Comparison of ENCODE assay signal across 8 cellular contexts in the genomic region with DNA sequence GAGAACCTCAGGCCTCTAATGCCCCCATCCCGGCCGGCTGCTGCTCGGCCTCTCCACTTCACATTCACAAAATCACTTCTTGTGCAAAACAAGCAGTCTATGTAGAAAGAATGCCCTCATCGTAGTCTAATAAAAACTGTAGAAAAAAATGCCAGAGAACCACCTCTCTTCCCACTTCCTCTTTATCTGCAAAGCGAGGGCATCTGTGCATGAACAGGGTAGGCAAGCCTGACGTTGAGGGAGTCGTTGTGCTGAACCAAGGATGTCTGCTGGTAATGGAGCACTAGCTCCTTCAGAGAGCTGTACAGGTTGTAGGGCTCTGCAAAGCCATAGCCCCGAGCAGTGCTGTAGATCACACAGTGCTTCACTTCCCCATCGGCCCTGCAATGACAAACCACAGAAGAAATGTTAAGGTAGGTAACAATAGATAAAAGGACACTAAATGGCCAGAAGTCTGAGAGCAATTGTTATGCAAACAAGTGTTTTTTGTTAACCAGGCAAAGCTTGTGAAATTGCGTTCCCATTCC.
DNase-seq lines count a peak whose midpoint lies in the region; ATAC-seq and TF ChIP-seq lines count a peak whose summit lies in the region.

No MANE protein-coding gene starts in this region.

- H3K79me2 ChIP-seq in PC-9 (ENCODE audit: low read depth) = peaks cover 6% of the 10 kb centered on the region; the same call in 1 of the 2 replicates

- no peak overlapping the region for H3K27ac ChIP-seq in PC-9
- no peak overlapping the region for H3K27ac ChIP-seq in A673 (ENCODE audit: low read depth, low read length, poor library complexity, severe bottlenecking)

- no peaks in the 10 kb centered on the region for H3K36me3 ChIP-seq in mucosa of descending colon (ENCODE audit: low read depth)
- peaks cover 47% of the 10 kb centered on the region for H3K36me3 ChIP-seq in PC-9 (ENCODE audit: low read depth)
- H3K36me3 ChIP-seq in A673 (ENCODE audit: insufficient read depth, low read length, poor library complexity, severe bottlenecking) = no peaks in the 10 kb centered on the region

- no peak overlapping the region for H2AFZ ChIP-seq in PC-9

- POLR2A ChIA-PET in PC-9 (lab: Charles Lee; ENCODE audit: unreplicated experiment) (interaction anchor here (0.6 to 0.7 kb wide), 3 partner anchors 10 to 145 kb away, joined by 3 to 5 read pairs (median 3); partner anchors contain the start of gene PIK3R3), A673 (lab: Charles Lee; ENCODE audit: low non-redundant PET) (interaction anchor here (0.6 kb wide), 1 partner anchor 13 kb away, joined by 3 read pairs; no protein-coding TSS in a partner anchor)

- H3K9me2 ChIP-seq in PC-9 (ENCODE audit: insufficient read depth) = no peaks in the 10 kb centered on the region; the same call in 1 of the 2 replicates

- H3K27me3 ChIP-seq in PC-9 (ENCODE audit: insufficient read depth, low read depth) (no peaks in the 10 kb centered on the region), A673 (replicated peaks; ENCODE audit: insufficient read depth, low read depth, low read length, poor library complexity) (no peaks in the 10 kb centered on the region)

- H3K4me1 ChIP-seq in mucosa of descending colon (ENCODE audit: low read depth) (no peaks in the 10 kb centered on the region), PC-9 (replicated peaks; ENCODE audit: insufficient read depth) (peaks cover 20% of the 10 kb centered on the region), A673 (ENCODE audit: insufficient read depth, low read length, poor library complexity, severe bottlenecking) (peaks cover 32% of the 10 kb centered on the region)

- TF ChIP-seq CTCF in mucosa of descending colon (IDR thresholded peaks at IDR 0.05) = no peak
- no peak for TF ChIP-seq CTCF in PC-9 (conservative IDR thresholded peaks at IDR 0.05)
- TF ChIP-seq CTCF in A673 (conservative IDR thresholded peaks at IDR 0.05; ENCODE audit: low read depth, low read length) = no peak

- intact Hi-C loops in mucosa of descending colon (cut with DNase I, micrococcal nuclease) (no loop called here), PC-9 (cut with micrococcal nuclease; ENCODE audit: unreplicated experiment) (no loop called here), A673 (cut with micrococcal nuclease; ENCODE audit: unreplicated experiment) (no loop called here)

- H3K4me3 ChIP-seq in mucosa of descending colon (no peak overlapping the region), PC-9 (no peak overlapping the region), A673 (ENCODE audit: low read depth, low read length, poor library complexity, severe bottlenecking) (no peak overlapping the region)

- H3F3A ChIP-seq in PC-9 (ENCODE audit: insufficient read depth, low read depth) = peaks cover 79% of the 10 kb centered on the region

- H3K9me3 ChIP-seq in mucosa of descending colon (no peaks in the 10 kb centered on the region), PC-9 (ENCODE audit: insufficient read depth, low read depth) (no peaks in the 10 kb centered on the region), A673 (ENCODE audit: low read depth, low read length, poor library complexity, severe bottlenecking) (no peaks in the 10 kb centered on the region)

- DNase-seq in NAMALWA (ENCODE audit: low spot score) (peak; percentile 90), mucosa of descending colon (no peak), PC-9 (no peak), A673 (ENCODE audit: low spot score) (no peak), NCI-H748 (lab: John Stamatoyannopoulos, UW; ENCODE audit: unreplicated experiment) (no peak)
- DNase-seq in stimulated activated CD4-positive, alpha-beta T cell treated with anti-CD3 and anti-CD28 coated beads, Interleukin-12 subunit alpha, Interleukin-12 subunit beta, amount 100 ng/mL, for 4 hours = no peak

- BruUV-seq in PC-9 (replicated peaks; lab: Mats Ljungman, UMichigan) (no TSS peak), A673 (replicated peaks; lab: Mats Ljungman, UMichigan) (no TSS peak)

- H4K20me1 ChIP-seq in PC-9 (ENCODE audit: insufficient read depth) = no peaks in the 10 kb centered on the region

- CTCF ChIA-PET in PC-9 (lab: Charles Lee) (no interaction called here), A673 (lab: Charles Lee) (interaction anchor here (0.6 kb wide), 1 partner anchor 133 kb away, joined by 3 read pairs; the partner anchor contains the start of gene P3R3URF)

- ATAC-seq in GM18907 (IDR thresholded peaks at IDR 0.05; ENCODE audit: unreplicated experiment) (peak; percentile 85), HG02759 (IDR thresholded peaks at IDR 0.05; ENCODE audit: unreplicated experiment) (peak; percentile 93), mucosa of descending colon (peak; percentile 43)

- H3K4me2 ChIP-seq in PC-9 = no peak overlapping the region

Comparison
In these comparisons a context has a peak if more than half of its experiments do, and no peak if none do; other contexts are left out.
1. ATAC-seq: peak in every context shown above with its lines; median percentile 93 in HG02759; 85 in GM18907; 43 in mucosa of descending colon.